Comparison of ENCODE assay signal across 1 cellular context in the genomic region with DNA sequence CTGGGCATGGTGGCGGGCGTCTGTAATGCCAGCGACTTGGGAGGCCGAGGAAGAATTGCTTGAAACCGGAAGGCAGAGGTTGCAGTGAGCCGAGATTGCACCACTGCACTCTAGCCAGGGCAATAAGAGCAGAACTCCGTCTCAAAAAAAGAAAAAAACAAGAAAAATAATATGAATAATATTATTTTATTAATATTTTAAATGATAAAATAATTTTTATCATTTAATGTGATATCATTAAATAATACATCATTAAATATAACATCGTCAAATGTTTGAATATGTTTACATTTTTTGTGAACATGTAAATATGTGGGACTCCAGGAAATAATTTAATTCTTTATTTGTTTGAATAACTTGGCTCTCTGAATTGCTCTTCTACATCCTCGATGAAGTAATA.
TF ChIP-seq lines count a peak whose summit lies in the region.

No MANE protein-coding gene starts in this region.

TF ChIP-seq in SK-N-SH treated with all-trans-retinoic acid at 6 μM for 48 hours, 23 proteins besides CTCF, POLR2A, EP300 and RAD21 (continued from another document):
- TF ChIP-seq, protein P1, sequence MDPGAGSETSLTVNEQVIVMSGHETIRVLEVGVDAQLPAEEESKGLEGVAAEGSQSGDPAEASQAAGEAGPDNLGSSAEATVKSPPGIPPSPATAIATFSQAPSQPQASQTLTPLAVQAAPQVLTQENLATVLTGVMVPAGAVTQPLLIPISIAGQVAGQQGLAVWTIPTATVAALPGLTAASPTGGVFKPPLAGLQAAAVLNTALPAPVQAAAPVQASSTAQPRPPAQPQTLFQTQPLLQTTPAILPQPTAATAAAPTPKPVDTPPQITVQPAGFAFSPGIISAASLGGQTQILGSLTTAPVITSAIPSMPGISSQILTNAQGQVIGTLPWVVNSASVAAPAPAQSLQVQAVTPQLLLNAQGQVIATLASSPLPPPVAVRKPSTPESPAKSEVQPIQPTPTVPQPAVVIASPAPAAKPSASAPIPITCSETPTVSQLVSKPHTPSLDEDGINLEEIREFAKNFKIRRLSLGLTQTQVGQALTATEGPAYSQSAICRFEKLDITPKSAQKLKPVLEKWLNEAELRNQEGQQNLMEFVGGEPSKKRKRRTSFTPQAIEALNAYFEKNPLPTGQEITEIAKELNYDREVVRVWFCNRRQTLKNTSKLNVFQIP (CRISPR knock-in tag; IDR thresholded peaks at IDR 0.05; ENCODE audit: borderline replicate concordance, low read depth) = no peak
